8 cellular contexts compared by ENCODE assay signal in the genomic region with DNA sequence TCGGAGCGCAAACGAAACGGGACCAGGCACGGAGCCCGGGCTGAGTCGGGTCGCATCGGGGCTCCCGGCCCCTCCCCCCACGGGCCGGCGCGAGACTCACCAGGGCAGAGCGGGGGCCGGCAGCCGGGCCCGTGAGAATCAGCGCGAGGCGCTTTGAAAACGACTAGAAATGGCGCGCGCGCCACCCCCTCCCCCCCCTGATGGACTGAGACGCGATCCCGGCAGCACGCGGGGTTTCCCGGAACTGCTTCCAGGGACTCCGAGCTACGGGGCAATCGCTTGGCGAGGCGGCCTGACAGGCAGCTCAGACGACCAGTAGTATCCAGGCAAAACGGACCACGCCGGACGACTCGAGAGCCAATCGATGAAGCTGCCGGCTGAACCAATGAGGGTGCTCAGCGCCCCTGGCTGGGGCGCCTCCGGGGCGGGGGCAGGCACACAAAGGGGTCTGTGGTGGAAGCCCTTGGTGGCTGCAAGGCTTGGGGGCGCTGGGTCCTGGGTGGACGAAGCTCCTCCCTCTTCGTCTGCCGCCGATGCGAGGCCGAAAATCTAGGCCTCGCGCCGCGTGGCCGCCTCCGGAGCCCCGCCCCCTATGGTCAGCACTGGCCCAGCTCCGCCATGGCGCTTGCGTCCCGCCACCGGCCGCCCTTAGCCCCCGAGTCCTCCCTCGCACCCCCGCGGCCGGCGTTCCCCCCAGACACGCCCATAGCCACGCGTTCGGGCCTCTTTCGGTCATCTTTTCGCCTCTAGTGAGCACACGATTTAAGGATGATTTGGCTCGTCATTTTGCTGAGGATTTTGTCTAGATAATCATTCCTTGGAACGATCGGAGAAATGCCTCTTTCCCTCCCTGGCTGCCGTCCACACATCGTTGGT. TPM values are rescaled to one million over a fixed set of nuclear protein-coding genes. Genes with fewer than 3 reads are reported as not detected.
A peak's percentile ranks its signal among the peaks of the same experiment; 100 is the strongest.
DNase-seq lines count a peak whose midpoint lies in the region; ATAC-seq and TF ChIP-seq lines count a peak whose summit lies in the region.

A gene (minus strand): TSS at position 174 of the 876 bp plus-strand sequence. CDS start 3,276 bp downstream, outside the sequence.

- CTCF ChIA-PET in BJ (lab: Yijun Ruan, JAX): interaction anchor here (0.6 to 1.2 kb wide), 5 partner anchors 22 to 244 kb away, joined by 3 to 7 read pairs (median 5); no protein-coding TSS in a partner anchor

- no peaks in the 10 kb centered on the region for H3K9me3 ChIP-seq in colonic mucosa

- H3K36me3 ChIP-seq in BJ (ENCODE audit: control insufficient read depth, insufficient read depth, low read length) (no peaks in the 10 kb centered on the region), colonic mucosa (no peaks in the 10 kb centered on the region)

- H3K9ac ChIP-seq in colonic mucosa (ENCODE audit: low read depth in 2 of 2, low read length in 2 of 2): peak within 1 kb of the TSS; percentile 77 to 80

- peak; percentile 99 for DNase-seq in BJ (ENCODE audit: low read depth)
- DNase-seq in GM19240 (ENCODE audit: insufficient read length, low spot score): peak; percentile 97
- peak; percentile 99 for DNase-seq in NCI-H526 (lab: John Stamatoyannopoulos, UW)
- peak; percentile 100 for DNase-seq in activated CD4-positive, alpha-beta T cell treated with anti-CD3 and anti-CD28 coated beads for 48 hours
- peak; percentile 100 for DNase-seq in colonic mucosa
- DNase-seq in kidney tubule cell (ENCODE audit: low spot score): peak; percentile 100
- peak; percentile 97 to 100 (median 98) for DNase-seq in stimulated activated CD4-positive, alpha-beta T cell treated with anti-CD3 and anti-CD28 coated beads, Interleukin-1b, Interleukin-23, amount 100 ng/mL, for 24 hours (ENCODE audit: low read depth in 4 of 4, low spot score in 1 of 4)

- peak; percentile 90 for ATAC-seq in HG03460 (IDR thresholded peaks at IDR 0.05; ENCODE audit: unreplicated experiment)

- POLR2A ChIA-PET in BJ (lab: Charles Lee): interaction anchor here (0.6 to 1.0 kb wide), 8 partner anchors 24 to 140 kb away, joined by 3 to 15 read pairs (median 4); a partner anchor contains a TSS

- H3K4me1 ChIP-seq in colonic mucosa: peaks cover 9% of the 10 kb centered on the region

- H3K4me3 ChIP-seq in BJ (ENCODE audit: low read depth, low read length) (peak within 1 kb of the TSS; percentile 76), colonic mucosa (peak within 1 kb of the TSS; percentile 83)

- TF ChIP-seq CTCF in BJ (IDR thresholded peaks at IDR 0.05; ENCODE audit: insufficient read depth, low read depth, low read length) (0 out of 2 replicates have a peak, but pooled peaks have one; percentile 13), colonic mucosa (IDR thresholded peaks at IDR 0.05) (no peak)

- intact Hi-C loops in colonic mucosa (cut with DNase I): loop anchor here (10.0 kb wide), 1 partner anchor 60 kb away; no protein-coding TSS in a partner anchor

- peak within 1 kb of the TSS; percentile 96 for H3K27ac ChIP-seq in colonic mucosa

- H3K27me3 ChIP-seq in BJ (ENCODE audit: control insufficient read depth, insufficient read depth, low read length): no peaks in the 10 kb centered on the region
- H3K27me3 ChIP-seq in colonic mucosa: no peaks in the 10 kb centered on the region

RNA-seq across cellular contexts. Expression of the gene that starts here (rescaled TPM):
- 79.3 and 106 TPM in 2 replicates for polyA plus RNA-seq in BJ (2011; rRNA removed)
- 52.0 and 58.7 TPM in 2 replicates for polyA minus RNA-seq in BJ (2011; rRNA and poly(A)+ RNA removed)
- total RNA-seq in colonic mucosa: 100 to 1,000 TPM; 103 to 165 TPM

Comparison
In these comparisons a context has a peak if more than half of its experiments do, and no peak if none do; other contexts are left out.
1. Peak in every context shown above with its lines: DNase-seq, ATAC-seq, H3K4me3 ChIP-seq and H3K27ac ChIP-seq.